In the genomic region with DNA sequence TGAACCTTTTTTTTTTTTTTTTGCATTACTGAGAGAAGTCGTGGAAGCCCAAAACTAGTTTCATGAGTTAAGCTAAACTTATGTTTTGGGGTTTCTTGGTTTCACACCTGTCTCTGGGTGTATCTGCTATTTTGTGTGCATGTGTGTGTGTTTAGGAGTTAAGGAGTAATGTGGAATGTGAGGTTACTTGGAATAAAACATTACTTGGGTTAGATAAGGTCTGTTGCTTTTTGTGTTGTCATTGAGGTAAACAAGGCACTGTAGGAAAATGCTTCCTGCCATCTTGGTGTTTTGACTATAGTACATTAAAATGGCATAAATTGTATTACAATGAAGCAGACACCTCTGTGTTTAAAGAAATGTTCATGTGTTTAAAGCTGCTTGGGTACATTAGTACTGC, we compare ENCODE assay signal across 17 cellular contexts. TPM values are rescaled to one million over a fixed set of nuclear protein-coding genes. Genes with fewer than 3 reads are reported as not detected.
DNase-seq lines count a peak whose midpoint lies in the region; ATAC-seq, FAIRE-seq and TF ChIP-seq lines count a peak whose summit lies in the region.
"Had no signal": no experiment of that assay in that cellular context is flagged by ENCODE, and none has a peak within 500 bp of the region (broad histone marks: within the 10 kb centered on the region; RNA-seq: fewer than 3 reads in every experiment).

No MANE protein-coding gene starts in this region.

- POLR2A ChIA-PET in K562 (lab: Yijun Ruan, JAX), result interaction anchor here (1.2 to 14.3 kb wide), 6 partner anchors 18 to 548 kb away, joined by 3 to 383 read pairs (median 10); partner anchors contain the start of gene TTF2

- intact Hi-C loops in K562 (cut with micrococcal nuclease), result no loop called here
- intact Hi-C loops in pancreas (cut with DNase I), result no loop called here

- H3K4me3 ChIP-seq in BLaER1 (no peak overlapping the region), GM12865 (ENCODE audit: low read depth, low read length) (no peak overlapping the region; the same call in 1 of the 2 replicates), K562 (no peak overlapping the region), pancreas (peak overlapping the region; percentile 3 to 88 (median 81))
- H3K4me3 ChIP-seq: GM23338 had no signal

- no peak for TF ChIP-seq RAD21 in K562 (CRISPR knock-in tag; conservative IDR thresholded peaks at IDR 0.05 in 1 of 2, IDR thresholded peaks at IDR 0.05 in 1 of 2)

- H3K27ac ChIP-seq in BLaER1 (no peak overlapping the region), K562 (ENCODE audit: extremely low read depth, low read depth, low read length) (peak overlapping the region; percentile 15; the same call in 2 of the 3 replicates), pancreas (peak overlapping the region in 2 of 4 donors; percentile 89 to 91)
- H3K27ac ChIP-seq: C4-2B had no signal

- H3K9me3 ChIP-seq in BLaER1 (no peaks in the 10 kb centered on the region), K562 (replicated peaks; ENCODE audit: control insufficient read depth, insufficient read depth, low read depth, low read length) (no peaks in the 10 kb centered on the region), pancreas (no peaks in the 10 kb centered on the region)

- DNase-seq in GM12865 (ENCODE audit: low read depth), result peak; percentile 28
- DNase-seq in K562 (ENCODE audit: extremely low read depth in 1 of 4, low spot score in 3 of 4), result no peak
- no peak for DNase-seq in pancreas
- DNase-seq: activated CD4-positive, CD25-positive, alpha-beta regulatory T cell; activated effector memory CD4-positive, alpha-beta T cell treated with anti-CD3 and anti-CD28 coated beads, Interleukin-2, amount 50 U/mL, for 16 hours; GDM1; NCI-H2171 treated with DMSO at 0.1 percent for 48 hours; NK-92 treated with Interleukin-12 subunit alpha and Interleukin-12 subunit beta, amount 100 ng/mL, for 24 hours; stimulated activated CD4-positive, alpha-beta T cell treated with anti-CD3 and anti-CD28 coated beads, Interleukin-1b, Interleukin-23, amount 100 ng/mL, for 48 hours had no signal

- H3K9ac ChIP-seq in BLaER1 (no peak overlapping the region), K562 (ENCODE audit: insufficient read depth in 1 of 2, low read depth in 2 of 2, low read length in 2 of 2) (peak overlapping the region in 1 of 2 experiments; percentile 67; a peak in 2 of 4 replicates)

- WGBS in K562 (ENCODE audit: insufficient coverage, low coverage, missing lambda C conversion rate), result 8% methylated on average over 1 of the region's 1 CpG
- WGBS in pancreas, 2 donors, result 25 to 27% methylated on average over 1 of the region's 1 CpG

- no peak for TF ChIP-seq EP300 in K562 (IDR thresholded peaks at IDR 0.05; ENCODE audit: low read length)

- H3K36me3 ChIP-seq in BLaER1, result no peaks in the 10 kb centered on the region
- H3K36me3 ChIP-seq in K562 (ENCODE audit: control insufficient read depth, insufficient read depth, low read length), result no peaks in the 10 kb centered on the region; the same call in 1 of the 3 replicates
- no peaks in the 10 kb centered on the region for H3K36me3 ChIP-seq in pancreas

- no peak for TF ChIP-seq POLR2A in K562 (conservative IDR thresholded peaks at IDR 0.05)

- CTCF ChIA-PET in K562 (lab: Yijun Ruan, JAX; ENCODE audit: low intra/inter-chr PET ratio), result no interaction called here

- H4K20me1 ChIP-seq in BLaER1 (0 out of 2 replicates have a peak, but pooled peaks cover 6% of the 10 kb centered on the region), K562 (replicated peaks; ENCODE audit: control insufficient read depth, insufficient read depth, low read length) (peaks cover 8% of the 10 kb centered on the region)

- no peaks in the 10 kb centered on the region for H3K9me1 ChIP-seq in K562 (ENCODE audit: control insufficient read depth, insufficient read depth, low read length)

- H3K27me3 ChIP-seq in BLaER1 (peaks cover 17% of the 10 kb centered on the region), K562 (ENCODE audit: control insufficient read depth in 2 of 2, insufficient read depth in 2 of 2, low read length in 2 of 2) (no peaks in the 10 kb centered on the region), pancreas (no peaks in the 10 kb centered on the region)

- H3K4me1 ChIP-seq in BLaER1, result peaks cover 30% of the 10 kb centered on the region
- peaks cover 60 to 68% of the 10 kb centered on the region in 2 experiments for H3K4me1 ChIP-seq in K562 (replicated peaks in 1 of 2; ENCODE audit: control insufficient read depth in 2 of 2, insufficient read depth in 2 of 2, low read length in 2 of 2)
- H3K4me1 ChIP-seq in pancreas, result peaks cover 1 to 32% (median 17%) of the 10 kb centered on the region in 3 donors

- H2AFZ ChIP-seq in K562 (ENCODE audit: low read depth, low read length), result no peak overlapping the region
- H2AFZ ChIP-seq: GM23338 had no signal

- in situ Hi-C loops in K562 (cut with MboI), result no loop called here

- H3K4me2 ChIP-seq in BLaER1 (peak overlapping the region; percentile 100), K562 (ENCODE audit: insufficient read depth, low read length) (peak overlapping the region; percentile 80)

- H3K79me2 ChIP-seq in K562 (ENCODE audit: control insufficient read depth, insufficient read depth, low read length), result peaks cover 61% of the 10 kb centered on the region

- ATAC-seq in K562, result no peak
- no peak for ATAC-seq in pancreas
- ATAC-seq in HG02759 (IDR thresholded peaks at IDR 0.05; ENCODE audit: unreplicated experiment), result no peak
- no peak for ATAC-seq in GM18909 (IDR thresholded peaks at IDR 0.05; ENCODE audit: poor library complexity, unreplicated experiment)
- no peak for ATAC-seq in HG02885 (IDR thresholded peaks at IDR 0.05; ENCODE audit: poor library complexity, unreplicated experiment)
- ATAC-seq: GM23338 had no signal

- no TSS peak for BruUV-seq in K562 (replicated peaks; lab: Mats Ljungman, UMichigan)

- no peak for TF ChIP-seq CTCF in GM12865 (IDR thresholded peaks at IDR 0.05; ENCODE audit: insufficient read depth, low read depth, low read length, missing control alignments)
- TF ChIP-seq CTCF in K562 (IDR thresholded peaks at IDR 0.05 in 2 of 3, conservative IDR thresholded peaks at IDR 0.05 in 1 of 3; ENCODE audit: insufficient read depth in 2 of 3, low read depth in 1 of 3, low read length in 3 of 3), result no peak
- no peak for TF ChIP-seq CTCF in pancreas (IDR thresholded peaks at IDR 0.05)

- FAIRE-seq in K562 (lab: Jason Lieb, UNC) (no peak), pancreas (lab: Jason Lieb, UNC) (no peak)

TF ChIP-seq in K562, 482 proteins besides CTCF, POLR2A, EP300 and RAD21 (continues in another document):
- TF ChIP-seq CXXC5 (CRISPR knock-in tag; IDR thresholded peaks at IDR 0.05) (0 out of 2 replicates have a peak, but pooled peaks have one; percentile 5), NR2F6 (CRISPR knock-in tag; IDR thresholded peaks at IDR 0.05) (0 out of 2 replicates have a peak, but pooled peaks have one; percentile 46), ZBTB8A (IDR thresholded peaks at IDR 0.05; ENCODE audit: partially characterized antibody) (no peak), FOXA3 (CRISPR knock-in tag; conservative IDR thresholded peaks at IDR 0.05 in 1 of 2, IDR thresholded peaks at IDR 0.05 in 1 of 2) (peak; percentile 27 to 42; a peak in 1 of 4 replicates), HMGN3 (IDR thresholded peaks at IDR 0.05; ENCODE audit: borderline replicate concordance, extremely low read depth, insufficient read length, low read depth, low read length) (no peak), NUFIP1 (IDR thresholded peaks at IDR 0.05; ENCODE audit: partially characterized antibody) (no peak), ZNF316 (IDR thresholded peaks at IDR 0.05) (peak; percentile 9; the same call in 1 of the 2 replicates), EHMT2 (IDR thresholded peaks at IDR 0.05) (peak; percentile 67; the same call in 1 of the 2 replicates), SMARCA4 (IDR thresholded peaks at IDR 0.05) (peak; percentile 47; the same call in 1 of the 2 replicates), ILF3 (IDR thresholded peaks at IDR 0.05; ENCODE audit: borderline replicate concordance) (no peak), TBL1XR1 (IDR thresholded peaks at IDR 0.05; ENCODE audit: low read length in 2 of 2) (no peak), KLF16 (IDR thresholded peaks at IDR 0.05) (no peak), ESRRB (CRISPR knock-in tag; IDR thresholded peaks at IDR 0.05; ENCODE audit: borderline replicate concordance) (no peak), MCM7 (IDR thresholded peaks at IDR 0.05) (no peak), PYGO2 (tag; IDR thresholded peaks at IDR 0.05) (no peak), GABPA (tag; conservative IDR thresholded peaks at IDR 0.05; ENCODE audit: low read depth) (no peak)

RNA-seq across cellular contexts. Expression of gene TENT5C, which starts 2.9 kb away (rescaled TPM):
- 12.1 and 13.3 TPM in 2 replicates for total RNA-seq in K562 (2011; cell fraction: chromatin; rRNA removed; ENCODE audit: low replicate concordance)
- total RNA-seq in K562 (2011; cell fraction: nucleolus; rRNA removed), result 8.7 and 8.8 TPM in 2 replicates
- total RNA-seq in K562 (2011; cell fraction: nucleoplasm; rRNA removed), result 11.4 and 17.1 TPM in 2 replicates
- total RNA-seq in K562 (2014; rRNA removed) (1.8 and 3.6 TPM in 2 replicates), K562 (2014; rRNA removed; fragmentation: Illumina TruSeq; extraction: Trizol) (4.5 and 5.2 TPM in 2 replicates), K562 (2015; rRNA removed; fragmentation: Illumina TruSeq; extraction: Trizol) (2.5 and 2.8 TPM in 2 replicates), K562 (2021) (7.1 and 7.7 TPM in 2 replicates), pancreas (10 to 100 TPM; 21.5 to 68.1 (median 38.3) TPM)
- polyA plus RNA-seq in K562 (2011; rRNA removed) (7.7 and 8.2 TPM in 2 replicates), K562 (2014; fragmentation: Illumina TruSeq; extraction: Trizol) (3.4 and 4.0 TPM in 2 replicates), K562 (2014; fragmentation: Nextera tagmentation; extraction: Ambion mirVana) (1 to 10 TPM; 3.8 to 5.0 TPM), K562 (2014; rRNA removed) (2.8 and 2.9 TPM in 2 replicates), pancreas (10 to 100 TPM in 1 of 2 donors, 1 to 10 TPM in 1; 6.7 to 19.1 TPM)
- 4.5 and 7.5 TPM in 2 replicates for polyA plus RNA-seq in K562 (2011; cell fraction: cytosol; rRNA removed)
- polyA plus RNA-seq in K562 (2011; cell fraction: nucleus; rRNA removed), result 3.9 and 5.1 TPM in 2 replicates
- polyA plus RNA-seq in K562 (2012), result 2.4 and 3.7 TPM in 2 replicates
- 26.9 and 28.8 TPM in 2 replicates for polyA minus RNA-seq in K562 (2011; rRNA and poly(A)+ RNA removed)
- 11.0 and 11.5 TPM in 2 replicates for polyA minus RNA-seq in K562 (2011; cell fraction: cytosol; rRNA and poly(A)+ RNA removed)
- polyA minus RNA-seq in K562 (2011; cell fraction: nucleus; rRNA and poly(A)+ RNA removed), result 7.1 and 12.4 TPM in 2 replicates
- total RNA-seq: epithelial cell of proximal tubule, MCF 10A had no signal

Comparison
In these comparisons a context has a peak if more than half of its experiments do, and no peak if none do; other contexts are left out.
1. H3K4me3 ChIP-seq: peak in pancreas (4 of 4); none in BLaER1 (single experiment), GM12865 (single experiment) and K562 (single experiment).